ENCODE assay signal across 11 cellular contexts in genomic region chr15:71125831-71126453, GRCh38. TPM values are rescaled to one million over a fixed set of nuclear protein-coding genes. Genes with fewer than 3 reads are reported as not detected.
DNase-seq lines count a peak whose midpoint lies in the region; ATAC-seq, FAIRE-seq and TF ChIP-seq lines count a peak whose summit lies in the region.
"Had no signal": no experiment of that assay in that cellular context is flagged by ENCODE, and none has a peak within 500 bp of the region (broad histone marks: within the 10 kb centered on the region; RNA-seq: fewer than 3 reads in every experiment).

No MANE protein-coding gene starts in this region.

- H3K36me3 ChIP-seq in BE2C, result no peaks in the 10 kb centered on the region
- peaks cover 5% of the 10 kb centered on the region for H3K36me3 ChIP-seq in IMR-90 (ENCODE audit: control insufficient read depth, insufficient read depth, low read length)
- no peaks in the 10 kb centered on the region for H3K36me3 ChIP-seq in H1 (ENCODE audit: control insufficient read depth in 2 of 4, insufficient read depth in 4 of 4, low read length in 3 of 4)
- H3K36me3 ChIP-seq in body of pancreas (replicated peaks in 1 of 2; ENCODE audit: insufficient read depth in 1 of 2, low read depth in 2 of 2), result no peaks in the 10 kb centered on the region
- H3K36me3 ChIP-seq in kidney (ENCODE audit: control insufficient read depth in 1 of 2, insufficient read depth in 2 of 2, low read length in 2 of 2), result no peaks in the 10 kb centered on the region

- H2BK120ac ChIP-seq in IMR-90 (ENCODE audit: low read depth, low read length), result peak overlapping the region; percentile 35; the same call in 1 of the 2 replicates
- no peak overlapping the region for H2BK120ac ChIP-seq in H1 (replicated peaks; ENCODE audit: low read depth, low read length)

- H3K27me3 Mint-ChIP-seq in nephron (ENCODE audit: low read depth), result peaks cover 21% of the 10 kb centered on the region
- H3K27me3 Mint-ChIP-seq in activated CD4-positive, alpha-beta T cell treated with anti-CD3 and anti-CD28 coated beads for 36 hours, result peaks cover 15% of the 10 kb centered on the region

- H4K91ac ChIP-seq in IMR-90 (ENCODE audit: insufficient read depth, low read depth, low read length) (peak overlapping the region; percentile 19), H1 (replicated peaks; ENCODE audit: insufficient read length, low read length) (no peak overlapping the region)

- no peak overlapping the region for H2AK9ac ChIP-seq in IMR-90 (replicated peaks; ENCODE audit: low read depth, low read length, poor library complexity)

- H3K36me3 Mint-ChIP-seq in nephron (ENCODE audit: low read depth), result no peaks in the 10 kb centered on the region
- no peaks in the 10 kb centered on the region for H3K36me3 Mint-ChIP-seq in activated CD4-positive, alpha-beta T cell treated with anti-CD3 and anti-CD28 coated beads for 36 hours (ENCODE audit: low read depth)
- H3K36me3 Mint-ChIP-seq: CD4-positive, CD25-positive, alpha-beta regulatory T cell; stimulated activated effector memory CD8-positive, alpha-beta T cell treated with anti-CD3 and anti-CD28 coated beads, Interleukin-12 subunit alpha, Interleukin-12 subunit beta, amount 100 ng/mL, for 72 hours had no signal

- peaks cover 27 to 82% of the 10 kb centered on the region in 2 experiments for H3K79me1 ChIP-seq in IMR-90 (ENCODE audit: low read depth in 1 of 2, low read length in 2 of 2)
- H3K79me1 ChIP-seq in H1 (ENCODE audit: low read depth, low read length), result no peaks in the 10 kb centered on the region

- peak; percentile 47 for ATAC-seq in IMR-90 (ENCODE audit: low read depth)
- no peak for ATAC-seq in body of pancreas
- ATAC-seq in activated CD4-positive, alpha-beta T cell treated with anti-CD3 and anti-CD28 coated beads for 36 hours, result no peak
- ATAC-seq in activated CD4-positive, CD25-positive, alpha-beta regulatory T cell treated with anti-CD3 and anti-CD28 coated beads, Interleukin-2, amount 50 U/mL, for 24 hours, result no peak
- ATAC-seq: stimulated activated effector memory CD8-positive, alpha-beta T cell treated with anti-CD3 and anti-CD28 coated beads, Interleukin-12 subunit alpha, Interleukin-12 subunit beta, amount 100 ng/mL, for 72 hours had no signal

- peak overlapping the region; percentile 22 for H3K4me2 ChIP-seq in IMR-90 (ENCODE audit: low read depth, low read length)
- H3K4me2 ChIP-seq in H1 (ENCODE audit: insufficient read depth in 1 of 2, low read depth in 2 of 2, low read length in 2 of 2), result no peak overlapping the region

- H3K27ac ChIP-seq in IMR-90 (ENCODE audit: insufficient read depth, low read length), result peak overlapping the region; percentile 80
- H3K27ac ChIP-seq in H1 (ENCODE audit: low read depth, low read length), result no peak overlapping the region
- H3K27ac ChIP-seq in body of pancreas, result no peak overlapping the region
- peak overlapping the region in 1 of 2 donors; percentile 30 for H3K27ac ChIP-seq in kidney (ENCODE audit: low read depth in 2 of 2, low read length in 2 of 2)

- H3K18ac ChIP-seq in IMR-90 (ENCODE audit: low read depth, low read length) (peak overlapping the region; percentile 85), H1 (ENCODE audit: extremely low read depth, low read length) (no peak overlapping the region)

- peaks cover 3% of the 10 kb centered on the region for H3K9me3 Mint-ChIP-seq in nephron
- no peaks in the 10 kb centered on the region for H3K9me3 Mint-ChIP-seq in activated CD4-positive, alpha-beta T cell treated with anti-CD3 and anti-CD28 coated beads for 36 hours (ENCODE audit: low read depth)
- H3K9me3 Mint-ChIP-seq: stimulated activated effector memory CD8-positive, alpha-beta T cell treated with anti-CD3 and anti-CD28 coated beads, Interleukin-12 subunit alpha, Interleukin-12 subunit beta, amount 100 ng/mL, for 72 hours had no signal

- H3K23ac ChIP-seq in IMR-90 (ENCODE audit: low read depth, low read length) (peak overlapping the region; percentile 66; the same call in 1 of the 2 replicates), H1 (ENCODE audit: insufficient read length) (no peak overlapping the region)

- TF ChIP-seq EP300 in H1 (IDR thresholded peaks at IDR 0.05; ENCODE audit: borderline replicate concordance in 1 of 2, low read depth in 2 of 2, low read length in 2 of 2), result no peak

- TF ChIP-seq CTCF in BE2C (IDR thresholded peaks at IDR 0.05; ENCODE audit: low read depth, low read length) (peak; percentile 46), IMR-90 (conservative IDR thresholded peaks at IDR 0.05; ENCODE audit: low read depth, low read length) (peak; percentile 26; the same call in 1 of the 2 replicates), H1 (IDR thresholded peaks at IDR 0.05; ENCODE audit: control extremely low read depth in 1 of 3, insufficient read depth in 1 of 3, low read depth in 1 of 3, low read length in 3 of 3) (peak; percentile 52 to 76 (median 70)), nephron (IDR thresholded peaks at IDR 0.05; ENCODE audit: unreplicated experiment in 3 of 3) (no peak), body of pancreas (IDR thresholded peaks at IDR 0.05) (peak in 1 of 7 experiments; percentile 21), kidney (IDR thresholded peaks at IDR 0.05; ENCODE audit: borderline replicate concordance, extremely low read depth, insufficient read depth) (no peak)

- H3K4me3 ChIP-seq in BE2C (ENCODE audit: low read depth, low read length) (no peak overlapping the region), IMR-90 (ENCODE audit: insufficient read depth, low read depth, low read length) (no peak overlapping the region), H1 (ENCODE audit: extremely low read depth in 1 of 4, insufficient read depth in 2 of 4, low read depth in 3 of 4, low read length in 4 of 4) (no peak overlapping the region), body of pancreas (no peak overlapping the region), kidney (ENCODE audit: low read length in 2 of 2) (no peak overlapping the region)

- intact Hi-C loops in IMR-90 (cut with micrococcal nuclease), result no loop called here
- intact Hi-C loops in body of pancreas (cut with DNase I), result no loop called here
- intact Hi-C loops in activated CD4-positive, alpha-beta T cell treated with anti-CD3 and anti-CD28 coated beads for 36 hours (cut with DNase I, micrococcal nuclease), result no loop called here
- intact Hi-C loops in kidney (cut with DNase I), result no loop called here

- peaks cover 0 to 3% of the 10 kb centered on the region in 2 experiments; a peak in 1 of 4 replicates for H3K79me2 ChIP-seq in H1 (ENCODE audit: control insufficient read depth in 1 of 2, insufficient read depth in 2 of 2, low read length in 2 of 2)

- H3K27ac Mint-ChIP-seq in nephron, result peak overlapping the region in 2 of 3 experiments; percentile 6 to 9
- H3K27ac Mint-ChIP-seq in activated CD4-positive, alpha-beta T cell treated with anti-CD3 and anti-CD28 coated beads for 36 hours, result no peak overlapping the region
- H3K27ac Mint-ChIP-seq: CD4-positive, CD25-positive, alpha-beta regulatory T cell; stimulated activated effector memory CD8-positive, alpha-beta T cell treated with anti-CD3 and anti-CD28 coated beads, Interleukin-12 subunit alpha, Interleukin-12 subunit beta, amount 100 ng/mL, for 72 hours had no signal

- H3K23me2 ChIP-seq in H1 (ENCODE audit: low read depth, low read length), result no peaks in the 10 kb centered on the region

- H2AFZ ChIP-seq in IMR-90 (replicated peaks; ENCODE audit: low read length, poor library complexity) (peak overlapping the region; percentile 40), H1 (ENCODE audit: low read length) (no peak overlapping the region)

- H2AK5ac ChIP-seq in IMR-90 (ENCODE audit: low read depth, low read length) (peak overlapping the region; percentile 47), H1 (ENCODE audit: low read depth, low read length) (no peak overlapping the region)

- FAIRE-seq in H1 (lab: Jason Lieb, UNC) (no peak), kidney (lab: Jason Lieb, UNC) (no peak)

- CTCF ChIA-PET in IMR-90 (lab: Yijun Ruan, JAX) (no interaction called here), H1 (lab: Charles Lee; ENCODE audit: partially characterized antibody) (interaction anchor here (0.6 to 1.9 kb wide), 14 partner anchors 8 to 1058 kb away, joined by 3 to 8 read pairs (median 3); partner anchors contain the start of gene THSD4)
- CTCF ChIA-PET in activated CD4-positive, alpha-beta T cell treated with anti-CD3 and anti-CD28 coated beads for 36 hours (lab: Charles Lee), result interaction anchor here (0.6 kb wide), 1 partner anchor 589 kb away, joined by 3 read pairs; no protein-coding TSS in a partner anchor

- peak overlapping the region; percentile 62 for H3K9ac ChIP-seq in IMR-90 (ENCODE audit: low read depth, low read length)
- no peak overlapping the region for H3K9ac ChIP-seq in H1 (replicated peaks in 1 of 4; ENCODE audit: extremely low read depth in 1 of 4, low read depth in 3 of 4, low read length in 3 of 4)
- no peak overlapping the region for H3K9ac ChIP-seq in kidney (ENCODE audit: low read length in 2 of 2)

- H2BK15ac ChIP-seq in IMR-90 (ENCODE audit: low read depth, low read length) (peak overlapping the region; percentile 70; the same call in 2 of the 3 replicates), H1 (ENCODE audit: low read length) (0 out of 2 replicates have a peak overlapping the region, but pooled peaks have one; percentile 31)

- peak overlapping the region; percentile 62 to 63; a peak in 3 of 4 replicates for H4K8ac ChIP-seq in IMR-90 (ENCODE audit: low read depth in 2 of 2, low read length in 2 of 2)
- H4K8ac ChIP-seq in H1 (ENCODE audit: extremely low read depth, insufficient read depth, low read length), result 0 out of 2 replicates have a peak overlapping the region, but pooled peaks have one; percentile 68

- H2BK12ac ChIP-seq in H1 (ENCODE audit: low read depth, low read length), result peak overlapping the region; percentile 46; the same call in 1 of the 2 replicates

- dilution Hi-C loops in IMR-90 (cut with HindIII; ENCODE audit: low sequenced_read_pairs, unreplicated experiment), result no loop called here

- H3K56ac ChIP-seq in IMR-90 (ENCODE audit: extremely low read depth, insufficient read depth, low read length), result no peak overlapping the region
- no peak overlapping the region for H3K56ac ChIP-seq in H1 (replicated peaks; ENCODE audit: insufficient read length, low read depth, low read length)

- H3K4me3 Mint-ChIP-seq in nephron, result no peak overlapping the region
- H3K4me3 Mint-ChIP-seq in activated CD4-positive, alpha-beta T cell treated with anti-CD3 and anti-CD28 coated beads for 36 hours, result no peak overlapping the region
- H3K4me3 Mint-ChIP-seq: CD4-positive, CD25-positive, alpha-beta regulatory T cell; stimulated activated effector memory CD8-positive, alpha-beta T cell treated with anti-CD3 and anti-CD28 coated beads, Interleukin-12 subunit alpha, Interleukin-12 subunit beta, amount 100 ng/mL, for 72 hours had no signal

- in situ Hi-C loops in IMR-90 (cut with MboI; ENCODE audit: low sequenced_read_pairs), result no loop called here

- peak overlapping the region; percentile 53; the same call in 1 of the 2 replicates for H2BK20ac ChIP-seq in IMR-90 (ENCODE audit: low read depth, low read length)
- no peak overlapping the region for H2BK20ac ChIP-seq in H1 (ENCODE audit: low read length)

- POLR2A ChIA-PET in IMR-90 (lab: Charles Lee; ENCODE audit: unreplicated experiment) (no interaction called here), H1 (lab: Charles Lee; ENCODE audit: partially characterized antibody) (no interaction called here)
- POLR2A ChIA-PET in activated CD4-positive, alpha-beta T cell treated with anti-CD3 and anti-CD28 coated beads for 36 hours (lab: Charles Lee), result no interaction called here

- H4K20me1 ChIP-seq in IMR-90 (ENCODE audit: insufficient read depth, low read length), result peaks cover 29% of the 10 kb centered on the region; the same call in 1 of the 2 replicates
- no peaks in the 10 kb centered on the region for H4K20me1 ChIP-seq in H1 (replicated peaks in 1 of 2; ENCODE audit: control insufficient read depth in 1 of 2, insufficient read depth in 2 of 2, low read length in 2 of 2)

- 45% methylated on average over 2 of the region's 14 CpGs; no CpG with 5 or more reads in 1 of the 2 experiments for WGBS in IMR-90 (ENCODE audit: extremely low coverage in 2 of 2, insufficient read length in 1 of 2), 2 experiments
- 90% methylated on average over 14 of the region's 14 CpGs; no CpG with 5 or more reads in 1 of the 2 experiments for WGBS in H1 (ENCODE audit: extremely low coverage in 1 of 2, insufficient coverage in 1 of 2, insufficient read length in 1 of 2, insufficient replicate concordance in 2 of 2, low coverage in 1 of 2, low lambda C conversion rate in 2 of 2, missing lambda C conversion rate in 1 of 2), 2 experiments
- 66 to 70% methylated on average over 12 to 14 of the region's 14 CpGs for WGBS in body of pancreas, 2 donors

- DNase-seq in BE2C (peak; percentile 38), IMR-90 (peak; percentile 29), H1 (ENCODE audit: low read depth in 1 of 2, low spot score in 2 of 2) (no peak), body of pancreas (no peak), kidney (no peak)
- DNase-seq in activated CD4-positive, alpha-beta T cell treated with anti-CD3 and anti-CD28 coated beads for 36 hours, result no peak
- DNase-seq: activated CD4-positive, alpha-beta T cell treated with anti-CD3 and anti-CD28 coated beads, Interleukin-2, amount 50 U/mL, for 4 hours; CD4-positive, CD25-positive, alpha-beta regulatory T cell had no signal

- BruUV-seq in IMR-90 (replicated peaks; lab: Mats Ljungman, UMichigan), result no TSS peak

- peaks cover 33% of the 10 kb centered on the region for H3K9me1 ChIP-seq in IMR-90 (ENCODE audit: insufficient read depth, low read length)

- peak overlapping the region; percentile 61 for H3K14ac ChIP-seq in IMR-90 (replicated peaks; ENCODE audit: low read depth, low read length)
- H3K14ac ChIP-seq in H1 (ENCODE audit: insufficient read length), result no peak overlapping the region

- no peaks in the 10 kb centered on the region for H3K9me3 ChIP-seq in BE2C
- H3K9me3 ChIP-seq in IMR-90 (ENCODE audit: control insufficient read depth, insufficient read depth, low read length), result no peaks in the 10 kb centered on the region
- H3K9me3 ChIP-seq in H1 (ENCODE audit: insufficient read depth in 2 of 2, low read depth in 1 of 2, low read length in 1 of 2), result no peaks in the 10 kb centered on the region
- no peaks in the 10 kb centered on the region for H3K9me3 ChIP-seq in body of pancreas
- H3K9me3 ChIP-seq in kidney (ENCODE audit: control insufficient read depth in 1 of 2, low read length in 2 of 2), result no peaks in the 10 kb centered on the region

- TF ChIP-seq RAD21 in IMR-90 (IDR thresholded peaks at IDR 0.05; ENCODE audit: low read length) (peak; percentile 42), H1 (IDR thresholded peaks at IDR 0.05 in 1 of 2, conservative IDR thresholded peaks at IDR 0.05 in 1 of 2; ENCODE audit: low read depth in 2 of 2, low read length in 2 of 2) (peak; percentile 62 to 63)

- peaks cover 29% of the 10 kb centered on the region for H3K4me1 Mint-ChIP-seq in nephron
- H3K4me1 Mint-ChIP-seq in activated CD4-positive, alpha-beta T cell treated with anti-CD3 and anti-CD28 coated beads for 36 hours, result no peaks in the 10 kb centered on the region
- H3K4me1 Mint-ChIP-seq: CD4-positive, CD25-positive, alpha-beta regulatory T cell; stimulated activated effector memory CD8-positive, alpha-beta T cell treated with anti-CD3 and anti-CD28 coated beads, Interleukin-12 subunit alpha, Interleukin-12 subunit beta, amount 100 ng/mL, for 72 hours had no signal

- H3K27me3 ChIP-seq in BE2C (no peaks in the 10 kb centered on the region), IMR-90 (ENCODE audit: control insufficient read depth, insufficient read depth, low read length) (no peaks in the 10 kb centered on the region), H1 (replicated peaks in 1 of 4; ENCODE audit: control insufficient read depth in 3 of 4, extremely low read depth in 1 of 4, insufficient read depth in 3 of 4, low read length in 3 of 4) (no peaks in the 10 kb centered on the region), body of pancreas (no peaks in the 10 kb centered on the region)

- peak overlapping the region; percentile 84 for H4K5ac ChIP-seq in IMR-90 (ENCODE audit: low read depth, low read length)
- H4K5ac ChIP-seq in H1 (ENCODE audit: insufficient read length, low read depth, low read length), result no peak overlapping the region

- H2BK5ac ChIP-seq in IMR-90 (ENCODE audit: low read depth, low read length, poor library complexity, severe bottlenecking), result peak overlapping the region; percentile 53
- 0 out of 2 replicates have a peak overlapping the region, but pooled peaks have one; percentile 19 for H2BK5ac ChIP-seq in H1 (ENCODE audit: low read depth, low read length)

- H3K4me1 ChIP-seq in BE2C (no peaks in the 10 kb centered on the region), IMR-90 (ENCODE audit: control insufficient read depth, insufficient read depth, low read length) (peaks cover 18% of the 10 kb centered on the region), H1 (replicated peaks in 1 of 4; ENCODE audit: control insufficient read depth in 3 of 4, insufficient read depth in 4 of 4, low read length in 3 of 4) (peaks cover 0 to under 1% (median 0%) of the 10 kb centered on the region in 4 experiments; a peak in 2 of 7 replicates), body of pancreas (peaks cover 3% of the 10 kb centered on the region), kidney (ENCODE audit: control insufficient read depth in 1 of 2, insufficient read depth in 1 of 2, low read depth in 1 of 2, low read length in 2 of 2) (peaks cover 5 to 6% of the 10 kb centered on the region in 2 donors)

- TF ChIP-seq POLR2A in IMR-90 (IDR thresholded peaks at IDR 0.05; ENCODE audit: low read depth, low read length) (no peak), H1 (IDR thresholded peaks at IDR 0.05; ENCODE audit: control extremely low read depth in 1 of 2, low read depth in 2 of 2, low read length in 2 of 2) (no peak), body of pancreas (IDR thresholded peaks at IDR 0.05) (no peak)

- H3K4ac ChIP-seq in IMR-90 (ENCODE audit: low read depth, low read length) (peak overlapping the region; percentile 78), H1 (replicated peaks; ENCODE audit: insufficient read length, low read depth, low read length) (no peak overlapping the region)

RNA-seq across cellular contexts. Expression of gene THSD4, which starts 10.7 kb away (rescaled TPM):
- polyA plus RNA-seq in BE2C (2012; ENCODE audit: insufficient read depth, insufficient read length, low read depth), result not detected
- 25.5 and 31.1 TPM in 2 replicates for total RNA-seq in IMR-90 (2012; rRNA removed)
- polyA plus RNA-seq in IMR-90 (2012; rRNA removed), result 30.5 and 31.1 TPM in 2 replicates
- polyA plus RNA-seq in IMR-90 (2012; cell fraction: cytosol; rRNA removed), result 21.7 and 44.3 TPM in 2 replicates
- 38.0 and 45.5 TPM in 2 replicates for polyA plus RNA-seq in IMR-90 (2012; cell fraction: nucleus; rRNA removed; ENCODE audit: low replicate concordance)
- 6.2 and 6.4 TPM in 2 replicates for total RNA-seq in H1 (2021; fragmentation: NEBNext Ultra II Directional; extraction: Animal tissue kit (Norgen Biotek cat#: 25700))
- 2.5 and 3.2 TPM in 2 replicates for polyA plus RNA-seq in H1 (2011; rRNA removed)
- 3.3 TPM for polyA plus RNA-seq in H1 (2011; cell fraction: cytosol; rRNA removed)
- 9.5 TPM for polyA plus RNA-seq in H1 (2011; cell fraction: nucleus; rRNA removed)
- polyA plus RNA-seq in H1 (2012, experiment 1 of 2), result 4.1 to 4.9 TPM (median 4.3 TPM) in 4 replicates
- 0.51 TPM for polyA plus RNA-seq in H1 (2012, experiment 2 of 2)
- polyA plus RNA-seq in H1 (2013, experiment 1 of 2), result 3.8 TPM
- 3.6 TPM for polyA plus RNA-seq in H1 (2013, experiment 2 of 2)
- polyA minus RNA-seq in H1 (2011; rRNA and poly(A)+ RNA removed), result 8.5 and 9.1 TPM in 2 replicates
- polyA minus RNA-seq in H1 (2011; cell fraction: cytosol; rRNA and poly(A)+ RNA removed), result 3.3 TPM
- 36.6 TPM for polyA minus RNA-seq in H1 (2011; cell fraction: nucleus; rRNA and poly(A)+ RNA removed)
- 10 to 100 TPM; 12.9 to 16.1 TPM for total RNA-seq in body of pancreas
- total RNA-seq in activated CD4-positive, alpha-beta T cell treated with anti-CD3 and anti-CD28 coated beads for 36 hours, result not detected
- 36.3 TPM for total RNA-seq in kidney
- polyA plus RNA-seq in kidney (ENCODE audit: insufficient read depth, low read depth, low replicate concordance), result 9.4 TPM
- total RNA-seq: CD4-positive, CD25-positive, alpha-beta regulatory T cell had no signal
- polyA plus RNA-seq: CD4-positive, CD25-positive, alpha-beta regulatory T cell had no signal

Comparison
In these comparisons a context has a peak if more than half of its experiments do, and no peak if none do; other contexts are left out.
1. DNase-seq: peak in BE2C (single experiment) and IMR-90 (single experiment); none in H1 (0 of 2), body of pancreas (0 of 4), activated CD4-positive, alpha-beta T cell treated with anti-CD3 and anti-CD28 coated beads for 36 hours (single experiment) and kidney (single experiment).
2. CTCF ChIP-seq: peak in BE2C (single experiment), IMR-90 (single experiment) and H1 (3 of 3); none in nephron (0 of 3) and kidney (single experiment).